8 cellular contexts compared by ENCODE assay signal in the genomic region with DNA sequence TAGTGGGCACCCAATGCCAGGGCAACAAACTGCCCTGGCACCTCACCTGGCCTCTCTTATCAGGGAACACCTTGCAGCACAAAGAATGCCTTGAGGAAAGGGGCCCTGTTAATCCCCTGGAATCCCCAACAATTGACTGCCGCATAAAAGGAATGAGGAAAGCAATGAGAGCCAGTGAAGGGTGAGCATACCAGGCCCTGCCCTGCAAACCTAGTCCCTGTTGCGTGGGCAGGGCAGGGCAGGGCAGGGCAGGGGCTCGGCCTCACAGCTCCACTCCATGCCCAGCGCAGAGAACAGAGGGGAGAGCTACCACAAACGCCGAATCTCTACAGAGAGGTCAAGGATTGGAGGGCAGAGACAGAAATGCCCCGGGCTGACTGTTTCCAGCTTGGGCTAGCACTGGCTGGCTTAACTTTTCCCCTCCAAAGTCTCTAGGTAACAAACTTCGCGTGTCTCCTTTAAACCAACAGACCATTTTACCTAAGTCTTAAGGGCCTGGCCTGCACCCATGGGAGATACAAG. TPM values are rescaled to one million over a fixed set of nuclear protein-coding genes. Genes with fewer than 3 reads are reported as not detected.
A peak's percentile ranks its signal among the peaks of the same experiment; 100 is the strongest.
DNase-seq lines count a peak whose midpoint lies in the region; ATAC-seq and TF ChIP-seq lines count a peak whose summit lies in the region.

No MANE protein-coding gene starts in this region.

- intact Hi-C loops in upper lobe of right lung (cut with DNase I) = loop anchor here (10.0 kb wide), 1 partner anchor 49 kb away; no protein-coding TSS in a partner anchor

- H3K36me3 Mint-ChIP-seq in memory B cell = peaks cover 11% of the 10 kb centered on the region

- no peak for ATAC-seq in memory B cell (ENCODE audit: low read depth)
- peak; percentile 75 for ATAC-seq in upper lobe of right lung
- ATAC-seq in GM18517 (IDR thresholded peaks at IDR 0.05; ENCODE audit: unreplicated experiment) = no peak

- peak overlapping the region; percentile 54 for H3K9ac ChIP-seq in NT2/D1 (ENCODE audit: insufficient read length, low read depth)

- H3K27me3 ChIP-seq in NT2/D1 (ENCODE audit: insufficient read depth, insufficient read length) (no peaks in the 10 kb centered on the region), upper lobe of right lung (no peaks in the 10 kb centered on the region)

- H3K27me3 Mint-ChIP-seq in memory B cell = no peaks in the 10 kb centered on the region

- peak overlapping the region; percentile 62 for H3K4me3 ChIP-seq in NT2/D1 (ENCODE audit: insufficient read length, low read depth)
- peak overlapping the region; percentile 80 for H3K4me3 ChIP-seq in upper lobe of right lung

- H3K36me3 ChIP-seq in NT2/D1 (ENCODE audit: insufficient read depth, insufficient read length, low read length) (peaks cover 5% of the 10 kb centered on the region), upper lobe of right lung (no peaks in the 10 kb centered on the region)

- DNase-seq in ELR (ENCODE audit: low read depth) (peak; percentile 41), NT2/D1 (ENCODE audit: low read depth, low spot score) (no peak), memory B cell (ENCODE audit: low spot score in 2 of 2) (no peak), upper lobe of right lung (peak; percentile 87), mucosa of gallbladder (ENCODE audit: low spot score) (no peak), NCI-H526 treated with DMSO at 0.1 percent for 48 hours (lab: John Stamatoyannopoulos, UW) (no peak)

- H3K27ac Mint-ChIP-seq in memory B cell = peak overlapping the region; percentile 68

- no peaks in the 10 kb centered on the region for H3K9me3 Mint-ChIP-seq in memory B cell

- H3K4me1 Mint-ChIP-seq in memory B cell = peaks cover 48% of the 10 kb centered on the region

- H3K4me1 ChIP-seq in NT2/D1 (ENCODE audit: insufficient read depth, insufficient read length) (peaks cover 13% of the 10 kb centered on the region), upper lobe of right lung (peaks cover 69% of the 10 kb centered on the region)

- peak overlapping the region; percentile 87 for H3K27ac ChIP-seq in cingulate gyrus (ENCODE audit: low read depth, low read length)
- H3K27ac ChIP-seq in upper lobe of right lung = peak overlapping the region; percentile 96

- no peak for TF ChIP-seq CTCF in upper lobe of right lung (IDR thresholded peaks at IDR 0.05)

- H3K4me3 Mint-ChIP-seq in memory B cell = peak overlapping the region; percentile 97

- H3K9me3 ChIP-seq in NT2/D1 (ENCODE audit: insufficient read depth, low read length) = no peaks in the 10 kb centered on the region
- H3K9me3 ChIP-seq in upper lobe of right lung = no peaks in the 10 kb centered on the region

RNA-seq across cellular contexts. Expression of a gene that starts 1.1 kb away (rescaled TPM):
- total RNA-seq in upper lobe of right lung (287 TPM), mucosa of gallbladder (247 TPM)

Comparison
In these comparisons a context has a peak if more than half of its experiments do, and no peak if none do; other contexts are left out.
1. DNase-seq: peak in ELR (single experiment) and upper lobe of right lung (single experiment); none in NT2/D1 (single experiment), memory B cell (0 of 2), mucosa of gallbladder (single experiment) and NCI-H526 treated with DMSO at 0.1 percent for 48 hours (single experiment).